25 cellular contexts compared by ENCODE assay signal in the genomic region with DNA sequence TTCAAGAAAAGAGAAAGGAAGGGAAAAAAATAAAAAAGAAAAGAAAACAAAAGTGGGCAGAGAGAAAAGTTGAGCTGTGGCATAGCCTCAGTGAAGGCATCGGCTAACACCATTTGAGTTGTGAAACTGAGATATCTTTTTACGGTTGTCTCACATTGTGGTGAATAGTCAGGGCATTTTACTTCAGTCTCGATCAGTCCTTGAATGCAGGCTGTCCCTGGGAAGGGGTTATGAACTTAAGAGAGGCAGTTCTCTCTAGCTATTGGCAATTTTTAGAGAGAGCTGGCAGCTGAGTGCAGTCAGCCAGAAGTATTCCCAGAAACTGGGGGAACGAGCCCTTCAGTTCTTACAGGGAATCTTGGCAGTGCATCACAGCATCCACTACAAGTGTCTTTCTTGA.
"Had no signal": no experiment of that assay in that cellular context is flagged by ENCODE, and none has a peak within 500 bp of the region (broad histone marks: within the 10 kb centered on the region; RNA-seq: fewer than 3 reads in every experiment).

No MANE protein-coding gene starts in this region.

- H3K27me3 Mint-ChIP-seq: IgD-negative memory B cell had no signal

- ATAC-seq: K562, Panc1, PC-3 had no signal

- H3K9me3 ChIP-seq: SJCRH30 had no signal

- H3K4me1 Mint-ChIP-seq: IgD-negative memory B cell had no signal

- H3K9ac ChIP-seq: KMS-11 had no signal

- H3K4me1 ChIP-seq: SJCRH30 had no signal

- H3K4me3 ChIP-seq: K562, SJCRH30 had no signal

- H3K27ac ChIP-seq: HL-60, KMS-11, RWPE1, SJCRH30 had no signal

- H3K36me3 Mint-ChIP-seq: IgD-negative memory B cell had no signal

- H3K4me3 Mint-ChIP-seq: IgD-negative memory B cell had no signal

- H3K27me3 ChIP-seq: SJCRH30 had no signal

- H3K27ac Mint-ChIP-seq: IgD-negative memory B cell had no signal

- H3K36me3 ChIP-seq: SJCRH30 had no signal

- H3K4me2 ChIP-seq: KMS-11 had no signal

- DNase-seq: Kasumi-1; MM.1S; NCI-H1105; NCI-H1417; NCI-H146; NCI-H1694 treated with DMSO at 0.1 percent for 48 hours; NCI-H1930; NCI-H2081 treated with DMSO at 0.1 percent for 48 hours; NCI-H2171; NCI-H226; NCI-H446; NCI-H510A; NCI-H524 treated with DMSO at 0.1 percent for 48 hours; NCI-H69; NCI-H774; NK-92 treated with Interleukin-12 subunit alpha and Interleukin-12 subunit beta, amount 100 ng/mL, for 24 hours; PC-3; SHP77 treated with DMSO at 0.1 percent for 48 hours; SJCRH30 had no signal
